8 cellular contexts compared by ENCODE assay signal in the genomic region with DNA sequence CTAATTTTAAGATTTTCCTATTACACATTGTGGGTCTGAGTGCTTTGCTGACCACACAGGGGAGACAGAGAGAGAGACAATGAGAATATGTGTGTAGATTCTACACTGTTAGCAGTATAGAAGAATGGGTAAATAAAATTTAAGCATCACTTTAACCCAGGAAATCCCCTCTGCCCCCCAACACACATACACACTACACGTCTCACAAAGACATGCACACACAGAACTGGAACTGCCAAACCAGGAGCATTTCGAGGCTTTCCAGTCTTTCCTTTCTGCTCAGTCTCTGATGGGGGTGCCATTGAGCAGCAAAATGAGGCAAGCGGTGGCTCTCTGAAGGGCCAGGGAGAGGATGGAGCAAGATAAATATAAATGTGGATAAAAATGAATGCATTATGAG. TPM values are rescaled to one million over a fixed set of nuclear protein-coding genes. Genes with fewer than 3 reads are reported as not detected.
A peak's percentile ranks its signal among the peaks of the same experiment; 100 is the strongest.
DNase-seq lines count a peak whose midpoint lies in the region; ATAC-seq and TF ChIP-seq lines count a peak whose summit lies in the region.

No MANE protein-coding gene starts in this region.

- peaks cover 26% of the 10 kb centered on the region for H3K4me1 ChIP-seq in HAP-1

- no peaks in the 10 kb centered on the region for H3K27me3 Mint-ChIP-seq in type B pancreatic cell

- H3K4me3 Mint-ChIP-seq in type B pancreatic cell, result peak overlapping the region; percentile 90

- peaks cover 33% of the 10 kb centered on the region for H3K4me1 Mint-ChIP-seq in type B pancreatic cell (ENCODE audit: unreplicated experiment)

- H3K9me3 Mint-ChIP-seq in type B pancreatic cell, result no peaks in the 10 kb centered on the region

- in situ Hi-C loops in HAP-1 (cut with MboI; ENCODE audit: low sequenced_read_pairs), result loop anchor here (10.0 kb wide), 1 partner anchor 54 kb away; no protein-coding TSS in a partner anchor

- no peaks in the 10 kb centered on the region for H3K27me3 ChIP-seq in HAP-1 (ENCODE audit: low read depth)

- peak; percentile 23 for TF ChIP-seq CTCF in AG10803 (conservative IDR thresholded peaks at IDR 0.05; ENCODE audit: low read length)
- TF ChIP-seq CTCF in type B pancreatic cell (conservative IDR thresholded peaks at IDR 0.05), result peak; percentile 54

- H3K27ac Mint-ChIP-seq in type B pancreatic cell, result peak overlapping the region; percentile 42

- H3K4me3 ChIP-seq in AG10803 (ENCODE audit: low read length) (no peak overlapping the region), HAP-1 (no peak overlapping the region)

- DNase-seq in AG10803 (ENCODE audit: low read depth) (no peak), HAP-1 (ENCODE audit: low spot score in 2 of 2) (peak; percentile 34 to 59), SK-N-DZ (ENCODE audit: low spot score) (peak; percentile 25), glomerular visceral epithelial cell (ENCODE audit: extremely low spot score) (peak; percentile 47), type B pancreatic cell (ENCODE audit: extremely low spot score, unreplicated experiment) (no peak), NCI-H187 treated with DMSO at 0.1 percent for 48 hours (lab: John Stamatoyannopoulos, UW) (no peak)

- ATAC-seq in GM19397 (IDR thresholded peaks at IDR 0.05; ENCODE audit: unreplicated experiment), result no peak
- no peak for ATAC-seq in GM21447 (IDR thresholded peaks at IDR 0.05; ENCODE audit: unreplicated experiment)

- peaks cover 7% of the 10 kb centered on the region for H3K36me3 Mint-ChIP-seq in type B pancreatic cell

- H3K36me3 ChIP-seq in HAP-1 (replicated peaks), result no peaks in the 10 kb centered on the region

- H3K9me3 ChIP-seq in HAP-1, result no peaks in the 10 kb centered on the region

RNA-seq across cellular contexts. Expression of a gene that starts 2.5 kb away (rescaled TPM):
- 1.3 and 1.4 TPM in 2 replicates for polyA plus RNA-seq in SK-N-DZ (2014; cell fraction: cytosol; rRNA removed)
- 2.2 and 2.9 TPM in 2 replicates for polyA plus RNA-seq in SK-N-DZ (2014; cell fraction: nucleus; rRNA removed)
- total RNA-seq in type B pancreatic cell (ENCODE audit: low replicate concordance), result 25.7 and 48.4 TPM in 2 replicates

RNA-seq across cellular contexts. Expression of a gene that starts 16.9 kb away (rescaled TPM):
- 27.8 and 36.2 TPM in 2 replicates for polyA plus RNA-seq in SK-N-DZ (2014; cell fraction: cytosol; rRNA removed)
- 35.1 and 36.6 TPM in 2 replicates for polyA plus RNA-seq in SK-N-DZ (2014; cell fraction: nucleus; rRNA removed)
- 50.3 and 52.9 TPM in 2 replicates for total RNA-seq in type B pancreatic cell (ENCODE audit: low replicate concordance)

Comparison
In these comparisons a context has a peak if more than half of its experiments do, and no peak if none do; other contexts are left out.
1. DNase-seq: peak in HAP-1 (2 of 2), SK-N-DZ (single experiment) and glomerular visceral epithelial cell (single experiment); none in AG10803 (single experiment), type B pancreatic cell (single experiment) and NCI-H187 treated with DMSO at 0.1 percent for 48 hours (single experiment).